In the genomic region with DNA sequence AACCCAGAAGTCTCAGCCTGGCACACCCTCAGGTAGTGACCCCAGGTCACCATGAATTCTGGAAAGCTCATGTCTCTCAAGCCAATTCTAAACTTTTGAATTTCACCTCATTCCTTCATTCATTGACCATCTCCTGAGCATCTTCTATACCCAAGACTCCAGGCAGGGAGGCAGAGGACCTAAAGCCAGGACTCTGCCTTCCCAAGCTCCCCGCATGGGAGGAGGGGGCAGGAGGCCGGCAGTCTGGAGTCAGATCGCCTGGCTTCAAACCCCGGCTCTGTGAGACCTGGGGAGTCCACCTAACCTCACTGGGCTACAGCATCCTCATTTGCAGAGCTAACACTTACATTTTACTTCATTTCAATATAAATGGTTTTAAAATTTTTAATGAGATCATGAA, we compare ENCODE assay signal across 25 cellular contexts.
"Had no signal": no experiment of that assay in that cellular context is flagged by ENCODE, and none has a peak within 500 bp of the region (broad histone marks: within the 10 kb centered on the region; RNA-seq: fewer than 3 reads in every experiment).

No MANE protein-coding gene starts in this region.

- DNase-seq: activated CD4-positive, alpha-beta memory T cell treated with anti-CD3 and anti-CD28 coated beads for 36 hours; activated CD4-positive, alpha-beta T cell treated with anti-CD3 and anti-CD28 coated beads for 48 hours; activated CD8-positive, alpha-beta memory T cell treated with anti-CD3 and anti-CD28 coated beads, Interleukin-2, amount 50 U/mL, for 4 hours; activated T-cell treated with anti-CD3 and anti-CD28 coated beads, Interleukin-2, amount 50 U/mL, for 1 hour; anterior cingulate cortex; effector CD4-positive, alpha-beta T cell; foreskin keratinocyte; heart left ventricle; hypothalamus; immature natural killer cell; lower lobe of right lung; mesenchymal stem cell; natural killer cell; small intestine; stimulated activated CD4-positive, alpha-beta T cell treated with anti-CD3 and anti-CD28 coated beads, Interleukin-15, amount 100 ng/mL, for 24 hours; stimulated activated CD4-positive, alpha-beta T cell treated with anti-CD3 and anti-CD28 coated beads, Interleukin-2, amount 100 ng/mL, for 24 hours; stimulated activated naive CD4-positive, alpha-beta T cell had no signal

- H3K4me3 Mint-ChIP-seq: activated CD4-positive, alpha-beta memory T cell treated with anti-CD3 and anti-CD28 coated beads for 36 hours; activated naive CD4-positive, alpha-beta T cell treated with anti-CD3 and anti-CD28 coated beads, Interleukin-2, amount 50 U/mL, for 24 hours; activated T-helper 1 cell treated with anti-CD3 and anti-CD28 coated beads, Interleukin-12 subunit alpha, Interleukin-12 subunit beta, Interleukin-2, Interleukin-4 antibody, amounts not matched to agents 30 ng/mL and 10 ng/mL and 1 ng/mL, durations not matched to agents 14 hours and 24 hours and 36 hours; immature natural killer cell; natural killer cell had no signal

- H3K9me3 Mint-ChIP-seq: activated CD4-positive, alpha-beta memory T cell treated with anti-CD3 and anti-CD28 coated beads for 36 hours; activated naive CD4-positive, alpha-beta T cell treated with anti-CD3 and anti-CD28 coated beads, Interleukin-2, amount 50 U/mL, for 24 hours; activated T-helper 1 cell treated with anti-CD3 and anti-CD28 coated beads, Interleukin-12 subunit alpha, Interleukin-12 subunit beta, Interleukin-2, Interleukin-4 antibody, amounts not matched to agents 30 ng/mL and 10 ng/mL and 1 ng/mL, durations not matched to agents 14 hours and 24 hours and 36 hours; immature natural killer cell; natural killer cell had no signal

- H3K27me3 ChIP-seq: esophagus muscularis mucosa, foreskin keratinocyte, heart left ventricle, suprapubic skin, tibial artery, upper lobe of right lung had no signal

- H3K36me3 ChIP-seq: esophagus muscularis mucosa, heart left ventricle, lower lobe of right lung, suprapubic skin, tibial artery, upper lobe of right lung had no signal

- H3K27ac ChIP-seq: esophagus muscularis mucosa, foreskin keratinocyte, heart left ventricle, lower lobe of right lung, suprapubic skin, tibial artery, upper lobe of right lung, VCaP had no signal

- H3K9me3 ChIP-seq: esophagus muscularis mucosa, heart left ventricle, lower lobe of right lung, suprapubic skin, tibial artery, upper lobe of right lung had no signal

- H3K4me3 ChIP-seq: esophagus muscularis mucosa, heart left ventricle, lower lobe of right lung, suprapubic skin, tibial artery, upper lobe of right lung had no signal

- H3K36me3 Mint-ChIP-seq: activated CD4-positive, alpha-beta memory T cell treated with anti-CD3 and anti-CD28 coated beads for 36 hours; activated naive CD4-positive, alpha-beta T cell treated with anti-CD3 and anti-CD28 coated beads, Interleukin-2, amount 50 U/mL, for 24 hours; immature natural killer cell; natural killer cell had no signal

- H3K27me3 Mint-ChIP-seq: activated CD4-positive, alpha-beta memory T cell treated with anti-CD3 and anti-CD28 coated beads for 36 hours; activated naive CD4-positive, alpha-beta T cell treated with anti-CD3 and anti-CD28 coated beads, Interleukin-2, amount 50 U/mL, for 24 hours; progenitor cell of endocrine pancreas had no signal

- H3K27ac Mint-ChIP-seq: activated CD4-positive, alpha-beta memory T cell treated with anti-CD3 and anti-CD28 coated beads for 36 hours; activated naive CD4-positive, alpha-beta T cell treated with anti-CD3 and anti-CD28 coated beads, Interleukin-2, amount 50 U/mL, for 24 hours; activated T-helper 1 cell treated with anti-CD3 and anti-CD28 coated beads, Interleukin-12 subunit alpha, Interleukin-12 subunit beta, Interleukin-2, Interleukin-4 antibody, amounts not matched to agents 30 ng/mL and 10 ng/mL and 1 ng/mL, durations not matched to agents 14 hours and 24 hours and 36 hours; natural killer cell; progenitor cell of endocrine pancreas had no signal
